ENCODE assay signal across 19 cellular contexts in genomic region chr12:19045421-19045820, GRCh38.
A peak's percentile ranks its signal among the peaks of the same experiment; 100 is the strongest.
DNase-seq lines count a peak whose midpoint lies in the region; ATAC-seq, FAIRE-seq and TF ChIP-seq lines count a peak whose summit lies in the region.
"Had no signal": no experiment of that assay in that cellular context is flagged by ENCODE, and none has a peak within 500 bp of the region (broad histone marks: within the 10 kb centered on the region; RNA-seq: fewer than 3 reads in every experiment).

No MANE protein-coding gene starts in this region.

- H3K4me1 ChIP-seq in sigmoid colon = no peaks in the 10 kb centered on the region
- no peaks in the 10 kb centered on the region for H3K4me1 ChIP-seq in pancreas

- peak overlapping the region; percentile 71 for H3K27ac Mint-ChIP-seq in chondrocyte (ENCODE audit: unreplicated experiment)

- H3K4me3 ChIP-seq in sigmoid colon = no peak overlapping the region
- H3K4me3 ChIP-seq in pancreas = no peak overlapping the region

- H3K9me3 ChIP-seq in sigmoid colon (no peaks in the 10 kb centered on the region), pancreas (no peaks in the 10 kb centered on the region)

- TF ChIP-seq CTCF in chondrocyte (IDR thresholded peaks at IDR 0.05) (no peak), sigmoid colon (IDR thresholded peaks at IDR 0.05) (no peak), pancreas (IDR thresholded peaks at IDR 0.05) (no peak)

- ATAC-seq in pancreas = no peak
- ATAC-seq: Panc1 had no signal

- WGBS in sigmoid colon, 2 donors = 57 to 69% methylated on average over 2 of the region's 2 CpGs
- 38 to 45% methylated on average over 2 of the region's 2 CpGs for WGBS in pancreas, 2 donors

- DNase-seq in EH (ENCODE audit: low read depth) (peak; percentile 43), chondrocyte (ENCODE audit: low spot score) (no peak), kidney glomerular epithelial cell (lab: John Stamatoyannopoulos, UW) (peak; percentile 73), renal cortical epithelial cell (ENCODE audit: low read depth) (peak; percentile 57), sigmoid colon (no peak), pancreas (no peak)
- no peak for DNase-seq in NK-92 treated with Interleukin-12 subunit alpha and Interleukin-12 subunit beta, amount 100 ng/mL, for 24 hours (lab: John Stamatoyannopoulos, UW)
- DNase-seq: AML-193, Calu3, DMS79 treated with DMSO at 0.1 percent for 48 hours, GDM1, H7, Kasumi-1, NCI-H1105 treated with DMSO at 0.1 percent for 48 hours, NCI-H187, NCI-H446, NCI-H748 treated with DMSO at 0.1 percent for 48 hours had no signal

- peaks cover 14% of the 10 kb centered on the region for H3K4me1 Mint-ChIP-seq in chondrocyte (ENCODE audit: low read depth)

- H3K36me3 ChIP-seq in sigmoid colon = no peaks in the 10 kb centered on the region
- no peaks in the 10 kb centered on the region for H3K36me3 ChIP-seq in pancreas

- H3K9me3 Mint-ChIP-seq in chondrocyte (ENCODE audit: low read depth) = no peaks in the 10 kb centered on the region

- no peak for FAIRE-seq in pancreas (lab: Jason Lieb, UNC)
- FAIRE-seq: GM12892 had no signal

- H3K27ac ChIP-seq in sigmoid colon (no peak overlapping the region), pancreas (no peak overlapping the region)

- TF ChIP-seq POLR2A in sigmoid colon (IDR thresholded peaks at IDR 0.05) = no peak

- no peak overlapping the region for H3K4me3 Mint-ChIP-seq in chondrocyte (ENCODE audit: unreplicated experiment)

- TF ChIP-seq EP300 in sigmoid colon (IDR thresholded peaks at IDR 0.05) = no peak

- no peaks in the 10 kb centered on the region for H3K36me3 Mint-ChIP-seq in chondrocyte (ENCODE audit: low read depth)

- intact Hi-C loops in sigmoid colon (cut with DNase I) (no loop called here), pancreas (cut with DNase I) (no loop called here)

- H3K27me3 ChIP-seq in sigmoid colon (no peaks in the 10 kb centered on the region), pancreas (no peaks in the 10 kb centered on the region)

- H3K27me3 Mint-ChIP-seq in chondrocyte (ENCODE audit: low read depth) = no peaks in the 10 kb centered on the region

Comparison
In these comparisons a context has a peak if more than half of its experiments do, and no peak if none do; other contexts are left out.
1. DNase-seq: peak in EH (single experiment), kidney glomerular epithelial cell (single experiment) and renal cortical epithelial cell (single experiment); none in chondrocyte (single experiment), sigmoid colon (single experiment), NK-92 treated with Interleukin-12 subunit alpha and Interleukin-12 subunit beta, amount 100 ng/mL, for 24 hours (single experiment) and pancreas (0 of 6).